7 cellular contexts compared by ENCODE assay signal in genomic region chr17:80510132-80510531, GRCh38. TPM values are rescaled to one million over a fixed set of nuclear protein-coding genes. Genes with fewer than 3 reads are reported as not detected.
"Had no signal": no experiment of that assay in that cellular context is flagged by ENCODE, and none has a peak within 500 bp of the region (broad histone marks: within the 10 kb centered on the region; RNA-seq: fewer than 3 reads in every experiment).

No MANE protein-coding gene starts in this region.

- H2AFZ ChIP-seq: GM23248 had no signal

- H3K27ac ChIP-seq: GM23248 had no signal

- H3K4me3 ChIP-seq: GM23248 had no signal

- H3K4me1 Mint-ChIP-seq: IgD-negative memory B cell had no signal

- DNase-seq: GM23248, GOT3, H9, HCEC 1CT, KBM-7 had no signal

- H3K9me3 Mint-ChIP-seq: H9, IgD-negative memory B cell had no signal

- H3K9ac ChIP-seq: GM23248 had no signal

- H3K4me3 Mint-ChIP-seq: H9, IgD-negative memory B cell had no signal

- H3K36me3 Mint-ChIP-seq: IgD-negative memory B cell had no signal

- H3K27ac Mint-ChIP-seq: H9, IgD-negative memory B cell had no signal

RNA-seq across cellular contexts. Expression of gene NPTX1, which starts 33.7 kb away (rescaled TPM):
- total RNA-seq: HT-29 had no signal
- polyA plus RNA-seq: IgD-negative memory B cell had no signal
